In genomic region chr3:11641316-11641682, GRCh38 we compare ENCODE assay signal across 8 cellular contexts. TPM values are rescaled to one million over a fixed set of nuclear protein-coding genes. Genes with fewer than 3 reads are reported as not detected.
DNase-seq lines count a peak whose midpoint lies in the region; ATAC-seq and TF ChIP-seq lines count a peak whose summit lies in the region.

No MANE protein-coding gene starts in this region.

- 2 to 5% (median 3%) methylated on average over 2 of the region's 2 CpGs for WGBS in heart left ventricle, 4 donors
- 5% methylated on average over 2 of the region's 2 CpGs for WGBS in urinary bladder

- H3K27ac Mint-ChIP-seq in memory B cell, result peak overlapping the region; percentile 94

- intact Hi-C loops in heart left ventricle (cut with DNase I), result loop anchor here in 9 of 10 donors (1.0 to 10.0 kb wide), 13 partner anchors 39 to 249 kb away; no protein-coding TSS in a partner anchor
- intact Hi-C loops in Right ventricle myocardium inferior (cut with DNase I), result loop anchor here (5.0 kb wide), 4 partner anchors 39 to 249 kb away; no protein-coding TSS in a partner anchor

- no peaks in the 10 kb centered on the region for H3K27me3 ChIP-seq in heart left ventricle

- ATAC-seq in heart left ventricle, result no peak
- no peak for ATAC-seq in Right ventricle myocardium inferior
- no peak for ATAC-seq in memory B cell (ENCODE audit: low read depth)
- ATAC-seq in GM18498 (IDR thresholded peaks at IDR 0.05; ENCODE audit: unreplicated experiment), result no peak
- no peak for ATAC-seq in HG02678 (IDR thresholded peaks at IDR 0.05; ENCODE audit: unreplicated experiment)

- peaks cover 32% of the 10 kb centered on the region for H3K4me1 Mint-ChIP-seq in memory B cell

- TF ChIP-seq POLR2A in heart left ventricle (IDR thresholded peaks at IDR 0.05), result no peak

- TF ChIP-seq CTCF in heart left ventricle (IDR thresholded peaks at IDR 0.05) (no peak), astrocyte of the cerebellum (IDR thresholded peaks at IDR 0.05; ENCODE audit: low read depth, low read length, missing control alignments) (no peak)

- H3K36me3 Mint-ChIP-seq in memory B cell, result no peaks in the 10 kb centered on the region

- in situ Hi-C loops in astrocyte of the cerebellum (cut with HindIII; ENCODE audit: low sequenced_read_pairs), result no loop called here

- H3K4me1 ChIP-seq in heart left ventricle (peaks cover 20 to 61% (median 52%) of the 10 kb centered on the region in 12 donors), urinary bladder (ENCODE audit: insufficient read depth) (no peaks in the 10 kb centered on the region)

- H3K4me3 Mint-ChIP-seq in memory B cell, result peak overlapping the region; percentile 99

- H3K27ac ChIP-seq in heart left ventricle, result peak overlapping the region; percentile 74 to 97 (median 94)
- peak overlapping the region; percentile 89 for H3K27ac ChIP-seq in urinary bladder (ENCODE audit: low read depth)

- H3K9me3 Mint-ChIP-seq in memory B cell, result no peaks in the 10 kb centered on the region

- H3K4me3 ChIP-seq in heart left ventricle (peak overlapping the region; percentile 47 to 82 (median 73)), astrocyte of the cerebellum (ENCODE audit: low read depth, low read length) (peak overlapping the region; percentile 92), urinary bladder (ENCODE audit: low read depth, low read length) (peak overlapping the region; percentile 68)

- no peaks in the 10 kb centered on the region for H3K27me3 Mint-ChIP-seq in memory B cell

- no peaks in the 10 kb centered on the region for H3K9me3 ChIP-seq in heart left ventricle

- H3K36me3 ChIP-seq in heart left ventricle, result no peaks in the 10 kb centered on the region
- no peaks in the 10 kb centered on the region for H3K36me3 ChIP-seq in urinary bladder (ENCODE audit: insufficient read depth)

- DNase-seq in heart left ventricle (no peak), Right ventricle myocardium inferior (ENCODE audit: missing footprints) (no peak), astrocyte of the cerebellum (ENCODE audit: low read depth) (no peak), memory B cell (ENCODE audit: low spot score in 2 of 2) (no peak), UCSD-AML1 (lab: John Stamatoyannopoulos, UW; ENCODE audit: unreplicated experiment) (no peak)

RNA-seq across cellular contexts. Expression of gene VGLL4, which starts 2.4 kb away (rescaled TPM):
- total RNA-seq in heart left ventricle (10 to 100 TPM; 24.0 to 40.4 (median 32.6) TPM), Right ventricle myocardium inferior (26.8 TPM), urinary bladder (77.1 TPM)
- polyA plus RNA-seq in heart left ventricle (10 to 100 TPM; 24.5 to 25.8 TPM), urinary bladder (42.3 TPM)
